In genomic region chr1:153572569-153573015, GRCh38 we compare ENCODE assay signal across 8 cellular contexts. TPM values are rescaled to one million over a fixed set of nuclear protein-coding genes. Genes with fewer than 3 reads are reported as not detected.
DNase-seq lines count a peak whose midpoint lies in the region; ATAC-seq, FAIRE-seq and TF ChIP-seq lines count a peak whose summit lies in the region.

No MANE protein-coding gene starts in this region.

- ATAC-seq in Right ventricle myocardium inferior (peak; percentile 91), HG03342 (IDR thresholded peaks at IDR 0.05; ENCODE audit: unreplicated experiment) (no peak)

- POLR2A ChIA-PET in A673 (lab: Charles Lee; ENCODE audit: low non-redundant PET) = no interaction called here

- H3K27ac Mint-ChIP-seq in activated naive CD8-positive, alpha-beta T cell = peak overlapping the region; percentile 11

- peak; percentile 62 for TF ChIP-seq CTCF in A673 (conservative IDR thresholded peaks at IDR 0.05; ENCODE audit: low read depth, low read length)

- H3K4me1 Mint-ChIP-seq in activated naive CD8-positive, alpha-beta T cell (ENCODE audit: low read depth) = peaks cover 29% of the 10 kb centered on the region

- H3K36me3 ChIP-seq in A673 (ENCODE audit: insufficient read depth, low read length, poor library complexity, severe bottlenecking) = no peaks in the 10 kb centered on the region

- no TSS peak for BruUV-seq in A673 (replicated peaks; lab: Mats Ljungman, UMichigan)

- DNase-seq in A673 (ENCODE audit: low spot score) = peak; percentile 56
- DNase-seq in GM12891 (ENCODE audit: insufficient read length, low spot score) = peak; percentile 51
- DNase-seq in Jurkat, Clone E6-1 (ENCODE audit: low read depth, low spot score) = peak; percentile 31
- DNase-seq in RKO (ENCODE audit: low spot score) = peak; percentile 93
- peak; percentile 88 for DNase-seq in Right ventricle myocardium inferior (ENCODE audit: missing footprints)
- DNase-seq in pons (ENCODE audit: low spot score) = peak; percentile 96

- CTCF ChIA-PET in A673 (lab: Charles Lee) = interaction anchor here (0.9 to 1.0 kb wide), 2 partner anchors 45 to 151 kb away, joined by 3 read pairs; no protein-coding TSS in a partner anchor

- intact Hi-C loops in A673 (cut with micrococcal nuclease; ENCODE audit: unreplicated experiment) = no loop called here
- intact Hi-C loops in Right ventricle myocardium inferior (cut with DNase I) = loop anchor here (5.0 to 10.0 kb wide), 4 partner anchors 40 to 182 kb away; partner anchors contain the start of genes ILF2, S100A16 and SNAPIN

- H3K4me3 Mint-ChIP-seq in activated naive CD8-positive, alpha-beta T cell = peak overlapping the region; percentile 7

- H3K36me3 Mint-ChIP-seq in activated naive CD8-positive, alpha-beta T cell = no peaks in the 10 kb centered on the region

- H3K9me3 ChIP-seq in A673 (ENCODE audit: low read depth, low read length, poor library complexity, severe bottlenecking) = no peaks in the 10 kb centered on the region

- no peak overlapping the region for H3K27ac ChIP-seq in A673 (ENCODE audit: low read depth, low read length, poor library complexity, severe bottlenecking)

- no peaks in the 10 kb centered on the region for H3K9me3 Mint-ChIP-seq in activated naive CD8-positive, alpha-beta T cell (ENCODE audit: low read depth)

- TF ChIP-seq POLR2A in GM12891 (IDR thresholded peaks at IDR 0.05; ENCODE audit: low read depth, low read length) = no peak

- FAIRE-seq in GM12891 (lab: Jason Lieb, UNC) = peak; percentile 57

- no peaks in the 10 kb centered on the region for H3K27me3 ChIP-seq in A673 (replicated peaks; ENCODE audit: insufficient read depth, low read depth, low read length, poor library complexity)

- H3K27me3 Mint-ChIP-seq in activated naive CD8-positive, alpha-beta T cell = no peaks in the 10 kb centered on the region

- no peak overlapping the region for H3K4me3 ChIP-seq in A673 (ENCODE audit: low read depth, low read length, poor library complexity, severe bottlenecking)
- no peak overlapping the region for H3K4me3 ChIP-seq in Jurkat, Clone E6-1 (ENCODE audit: low read length)

- peaks cover 9% of the 10 kb centered on the region for H3K4me1 ChIP-seq in A673 (ENCODE audit: insufficient read depth, low read length, poor library complexity, severe bottlenecking)

TF ChIP-seq in GM12891, 5 proteins besides CTCF, POLR2A, EP300 and RAD21:
- TF ChIP-seq SPI1 (IDR thresholded peaks at IDR 0.05; ENCODE audit: low read depth, low read length) (no peak; the same call in 1 of the 2 replicates), POU2F2 (IDR thresholded peaks at IDR 0.05; ENCODE audit: low read depth, low read length) (no peak), PAX5 (IDR thresholded peaks at IDR 0.05; ENCODE audit: insufficient read depth, low read length, severe bottlenecking) (no peak), TAF1 (IDR thresholded peaks at IDR 0.05; ENCODE audit: low read depth, low read length) (no peak), POLR2AphosphoS5 (IDR thresholded peaks at IDR 0.05; ENCODE audit: low read depth, low read length) (no peak)

RNA-seq across cellular contexts. Expression of gene S100A2, which starts 6.9 kb away (rescaled TPM):
- total RNA-seq in A673 (2021) = 2.4 and 4.5 TPM in 2 replicates
- 0.87 TPM for polyA plus RNA-seq in GM12891 (2012; ENCODE audit: low read depth, missing spikeins)
- polyA plus RNA-seq in Jurkat, Clone E6-1 (2012; ENCODE audit: insufficient read depth, insufficient read length) = not detected
- 2.3 TPM for total RNA-seq in Right ventricle myocardium inferior

RNA-seq across cellular contexts. Expression of gene S100A3, which starts 23.5 kb away (rescaled TPM):
- total RNA-seq in A673 (2021) (0.61 and 0.99 TPM in 2 replicates), Right ventricle myocardium inferior (0.49 TPM)
- polyA plus RNA-seq in GM12891 (2012; ENCODE audit: low read depth, missing spikeins) = 0.28 TPM
- not detected for polyA plus RNA-seq in Jurkat, Clone E6-1 (2012; ENCODE audit: insufficient read depth, insufficient read length)

RNA-seq across cellular contexts. Expression of gene S100A4, which starts 27.0 kb away (rescaled TPM):
- 17.8 and 20.0 TPM in 2 replicates for total RNA-seq in A673 (2021)
- 38.4 TPM for polyA plus RNA-seq in GM12891 (2012; ENCODE audit: low read depth, missing spikeins)
- polyA plus RNA-seq in Jurkat, Clone E6-1 (2012; ENCODE audit: insufficient read depth, insufficient read length) = 41.9 TPM
- total RNA-seq in Right ventricle myocardium inferior = 164 TPM

RNA-seq across cellular contexts. Expression of gene S100A5, which starts 31.9 kb away (rescaled TPM):
- total RNA-seq in A673 (2021) (not detected in 2 replicates), Right ventricle myocardium inferior (not detected)
- 0.47 TPM for polyA plus RNA-seq in GM12891 (2012; ENCODE audit: low read depth, missing spikeins)
- polyA plus RNA-seq in Jurkat, Clone E6-1 (2012; ENCODE audit: insufficient read depth, insufficient read length) = 1.8 TPM

RNA-seq across cellular contexts. Expression of gene S100A6, which starts 36.8 kb away (rescaled TPM):
- total RNA-seq in A673 (2021) (73.6 and 106 TPM in 2 replicates), Right ventricle myocardium inferior (265 TPM)
- polyA plus RNA-seq in GM12891 (2012; ENCODE audit: low read depth, missing spikeins) = 21.7 TPM
- polyA plus RNA-seq in Jurkat, Clone E6-1 (2012; ENCODE audit: insufficient read depth, insufficient read length) = not detected

Comparison
In these comparisons a context has a peak if more than half of its experiments do, and no peak if none do; other contexts are left out.
1. DNase-seq: peak in every context shown above with its lines; median percentile 96 in pons; 93 in RKO; 88 in Right ventricle myocardium inferior; 56 in A673; 51 in GM12891; 31 in Jurkat, Clone E6-1.